In the genomic region with DNA sequence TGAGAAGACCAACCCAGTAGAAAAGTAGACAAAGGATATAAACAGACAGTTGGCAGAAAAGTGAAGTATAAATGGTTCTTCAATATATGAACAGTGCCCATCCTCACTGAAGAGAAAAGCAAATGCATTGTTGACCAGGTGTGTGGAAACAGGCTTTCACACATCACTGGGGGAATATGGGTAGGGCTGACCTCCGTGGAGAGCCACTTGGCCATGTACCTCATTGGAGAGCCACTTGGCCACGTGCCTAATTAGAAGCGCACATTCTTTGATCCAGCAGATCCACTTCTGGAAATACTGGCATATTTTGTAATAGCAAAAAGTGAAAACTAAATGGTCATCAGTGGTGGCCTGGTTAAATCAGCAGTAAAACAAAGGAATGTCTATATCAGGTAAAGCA, we compare ENCODE assay signal across 17 cellular contexts. TPM values are rescaled to one million over a fixed set of nuclear protein-coding genes. Genes with fewer than 3 reads are reported as not detected.
DNase-seq lines count a peak whose midpoint lies in the region; ATAC-seq, FAIRE-seq and TF ChIP-seq lines count a peak whose summit lies in the region.
"Had no signal": no experiment of that assay in that cellular context is flagged by ENCODE, and none has a peak within 500 bp of the region (broad histone marks: within the 10 kb centered on the region; RNA-seq: fewer than 3 reads in every experiment).

No MANE protein-coding gene starts in this region.

- no peak overlapping the region for H3K4me3 ChIP-seq in CD4-positive, CD25-positive, alpha-beta regulatory T cell (ENCODE audit: low read depth, low read length)
- H3K4me3 ChIP-seq in endodermal cell (ENCODE audit: low read length) (no peak overlapping the region), suprapubic skin (no peak overlapping the region), brain microvascular endothelial cell (ENCODE audit: low read depth, low read length) (no peak overlapping the region)
- H3K4me3 ChIP-seq: adrenal gland had no signal

- H3K27ac Mint-ChIP-seq in CD4-positive, CD25-positive, alpha-beta regulatory T cell, result peak overlapping the region in 2 of 3 donors; percentile 33 to 83
- H3K27ac Mint-ChIP-seq in endodermal cell (peak overlapping the region; percentile 26), nephron progenitor cell (peak overlapping the region; percentile 79)
- H3K27ac Mint-ChIP-seq: T-helper 1 cell treated with Interleukin-12 subunit alpha and Interleukin-12 subunit beta and Interleukin-4 antibody, amounts not matched to agents 30 μg/mL and 1 μg/mL, for 36 hours had no signal

- peak overlapping the region; percentile 1 to 78 (median 54) for H3K4me3 Mint-ChIP-seq in CD4-positive, CD25-positive, alpha-beta regulatory T cell
- H3K4me3 Mint-ChIP-seq in endodermal cell, result no peak overlapping the region
- no peak overlapping the region for H3K4me3 Mint-ChIP-seq in nephron progenitor cell
- H3K4me3 Mint-ChIP-seq: T-helper 1 cell treated with Interleukin-12 subunit alpha and Interleukin-12 subunit beta and Interleukin-4 antibody, amounts not matched to agents 30 μg/mL and 1 μg/mL, for 36 hours; type B pancreatic cell had no signal

- WGBS in endodermal cell (ENCODE audit: insufficient coverage in 1 of 2, insufficient read length in 1 of 2), 2 experiments, result 88 to 100% methylated on average over 3 of the region's 3 CpGs
- WGBS in suprapubic skin, result 45% methylated on average over 3 of the region's 3 CpGs

- ATAC-seq in CD4-positive, CD25-positive, alpha-beta regulatory T cell (ENCODE audit: low read depth in 2 of 2), result no peak

- H3K9me3 ChIP-seq in CD4-positive, CD25-positive, alpha-beta regulatory T cell (ENCODE audit: control insufficient read depth in 2 of 2, low read length in 2 of 2), result no peaks in the 10 kb centered on the region
- H3K9me3 ChIP-seq in endodermal cell (ENCODE audit: control insufficient read depth, low read length) (no peaks in the 10 kb centered on the region), suprapubic skin (no peaks in the 10 kb centered on the region)
- H3K9me3 ChIP-seq: adrenal gland had no signal

- H3K36me3 ChIP-seq in CD4-positive, CD25-positive, alpha-beta regulatory T cell (ENCODE audit: control insufficient read depth, insufficient read depth, low read length), result no peaks in the 10 kb centered on the region
- peaks cover 11% of the 10 kb centered on the region for H3K36me3 ChIP-seq in endodermal cell (ENCODE audit: control insufficient read depth, insufficient read depth, low read length)
- H3K36me3 ChIP-seq in suprapubic skin, result no peaks in the 10 kb centered on the region
- H3K36me3 ChIP-seq in brain microvascular endothelial cell (replicated peaks), result no peaks in the 10 kb centered on the region
- H3K36me3 ChIP-seq: adrenal gland had no signal

- no peak for TF ChIP-seq POLR2A in suprapubic skin (IDR thresholded peaks at IDR 0.05)

- FAIRE-seq in urothelium cell line (lab: Jason Lieb, UNC), result no peak
- FAIRE-seq: colon, GM12891, RCC 7860 had no signal

- H3K27ac ChIP-seq in CD4-positive, CD25-positive, alpha-beta regulatory T cell (ENCODE audit: insufficient read depth, low read length, poor library complexity, severe bottlenecking), result no peak overlapping the region
- no peak overlapping the region for H3K27ac ChIP-seq in endodermal cell (ENCODE audit: low read depth, low read length)
- H3K27ac ChIP-seq in suprapubic skin, result no peak overlapping the region
- H3K27ac ChIP-seq in brain microvascular endothelial cell, result no peak overlapping the region
- H3K27ac ChIP-seq: adrenal gland had no signal

- H3K27me3 Mint-ChIP-seq in CD4-positive, CD25-positive, alpha-beta regulatory T cell, result no peaks in the 10 kb centered on the region
- H3K27me3 Mint-ChIP-seq in endodermal cell (ENCODE audit: insufficient read depth), result no peaks in the 10 kb centered on the region
- H3K27me3 Mint-ChIP-seq in nephron progenitor cell (ENCODE audit: low read depth, poor library complexity), result no peaks in the 10 kb centered on the region
- H3K27me3 Mint-ChIP-seq: type B pancreatic cell had no signal

- peaks cover 56% of the 10 kb centered on the region for H3K4me1 ChIP-seq in CD4-positive, CD25-positive, alpha-beta regulatory T cell (ENCODE audit: control insufficient read depth, insufficient read depth, low read length, poor library complexity, severe bottlenecking)
- H3K4me1 ChIP-seq in endodermal cell (ENCODE audit: control insufficient read depth, insufficient read depth, low read length) (no peaks in the 10 kb centered on the region), suprapubic skin (peaks cover 74% of the 10 kb centered on the region)

- no peak for TF ChIP-seq EP300 in suprapubic skin (IDR thresholded peaks at IDR 0.05)

- TF ChIP-seq CTCF in endodermal cell (conservative IDR thresholded peaks at IDR 0.05) (no peak), nephron progenitor cell (IDR thresholded peaks at IDR 0.05) (no peak), suprapubic skin (IDR thresholded peaks at IDR 0.05) (no peak), brain microvascular endothelial cell (IDR thresholded peaks at IDR 0.05; ENCODE audit: low read depth, low read length, missing control alignments) (no peak)

- H3K4me1 Mint-ChIP-seq in CD4-positive, CD25-positive, alpha-beta regulatory T cell, result peaks cover 62 to 95% (median 81%) of the 10 kb centered on the region in 4 donors
- H3K4me1 Mint-ChIP-seq in endodermal cell (peaks cover 42% of the 10 kb centered on the region), nephron progenitor cell (peaks cover 79% of the 10 kb centered on the region)

- DNase-seq in CD4-positive, CD25-positive, alpha-beta regulatory T cell, result no peak
- DNase-seq in NCI-H2029 (lab: John Stamatoyannopoulos, UW) (peak; percentile 79), endodermal cell (no peak), nephron progenitor cell (no peak), urothelium cell line (ENCODE audit: low spot score) (no peak), suprapubic skin (ENCODE audit: low spot score in 2 of 2) (no peak), brain microvascular endothelial cell (no peak)
- DNase-seq in stimulated activated CD4-positive, alpha-beta T cell treated with anti-CD3 and anti-CD28 coated beads, Interleukin-1b, Interleukin-23, amount 100 ng/mL, for 48 hours, result no peak
- DNase-seq: activated T-cell treated with anti-CD3 and anti-CD28 coated beads for 4 hours, adrenal gland, AML-193, NCI-H2227 treated with DMSO at 0.1 percent for 48 hours had no signal

- peaks cover 0 to 1% (median 0%) of the 10 kb centered on the region in 7 donors for H3K9me3 Mint-ChIP-seq in CD4-positive, CD25-positive, alpha-beta regulatory T cell
- no peaks in the 10 kb centered on the region for H3K9me3 Mint-ChIP-seq in endodermal cell
- no peaks in the 10 kb centered on the region for H3K9me3 Mint-ChIP-seq in nephron progenitor cell
- H3K9me3 Mint-ChIP-seq: T-helper 1 cell treated with Interleukin-12 subunit alpha and Interleukin-12 subunit beta and Interleukin-4 antibody, amounts not matched to agents 30 μg/mL and 1 μg/mL, for 36 hours; type B pancreatic cell had no signal

- no peaks in the 10 kb centered on the region for H3K27me3 ChIP-seq in CD4-positive, CD25-positive, alpha-beta regulatory T cell (ENCODE audit: control insufficient read depth, insufficient read depth, low read length)
- H3K27me3 ChIP-seq in endodermal cell (ENCODE audit: control insufficient read depth, insufficient read depth, low read length, poor library complexity, severe bottlenecking), result no peaks in the 10 kb centered on the region
- no peaks in the 10 kb centered on the region for H3K27me3 ChIP-seq in suprapubic skin
- no peaks in the 10 kb centered on the region for H3K27me3 ChIP-seq in brain microvascular endothelial cell (replicated peaks)
- H3K27me3 ChIP-seq: adrenal gland had no signal

- no peak overlapping the region for H3K9ac ChIP-seq in endodermal cell (ENCODE audit: extremely low read depth, low read length, poor library complexity, severe bottlenecking)

- peaks cover 18% of the 10 kb centered on the region for H3K36me3 Mint-ChIP-seq in CD4-positive, CD25-positive, alpha-beta regulatory T cell
- H3K36me3 Mint-ChIP-seq in endodermal cell (ENCODE audit: low read depth) (peaks cover 5% of the 10 kb centered on the region), nephron progenitor cell (ENCODE audit: low read depth) (peaks cover 24% of the 10 kb centered on the region)
- H3K36me3 Mint-ChIP-seq: type B pancreatic cell had no signal

- in situ Hi-C loops in brain microvascular endothelial cell (cut with HindIII; ENCODE audit: low pct_ligation_motif_present, low sequenced_read_pairs), result no loop called here

RNA-seq across cellular contexts. Expression of gene PPP6R3, which starts 43.2 kb away (rescaled TPM):
- total RNA-seq in CD4-positive, CD25-positive, alpha-beta regulatory T cell, result 172 TPM
- 10 to 100 TPM; 46.7 to 54.5 (median 50.3) TPM for polyA plus RNA-seq in CD4-positive, CD25-positive, alpha-beta regulatory T cell
- total RNA-seq in endodermal cell (100 to 1,000 TPM; 118 to 136 TPM), suprapubic skin (100 to 1,000 TPM in 1 of 4 donors, 10 to 100 TPM in 3; 81.8 to 197 (median 97.0) TPM)
- polyA plus RNA-seq in endodermal cell (2013, experiment 1 of 2), result 83.3 TPM
- polyA plus RNA-seq in endodermal cell (2013, experiment 2 of 2), result 88.5 TPM

Comparison
In these comparisons a context has a peak if more than half of its experiments do, and no peak if none do; other contexts are left out.
1. H3K27ac Mint-ChIP-seq: peak in every context shown above with its lines; median percentile 79 in nephron progenitor cell; 58 in CD4-positive, CD25-positive, alpha-beta regulatory T cell; 26 in endodermal cell.
2. H3K4me3 Mint-ChIP-seq: peak in CD4-positive, CD25-positive, alpha-beta regulatory T cell (4 of 4); none in endodermal cell (single experiment) and nephron progenitor cell (single experiment).